In the genomic region with DNA sequence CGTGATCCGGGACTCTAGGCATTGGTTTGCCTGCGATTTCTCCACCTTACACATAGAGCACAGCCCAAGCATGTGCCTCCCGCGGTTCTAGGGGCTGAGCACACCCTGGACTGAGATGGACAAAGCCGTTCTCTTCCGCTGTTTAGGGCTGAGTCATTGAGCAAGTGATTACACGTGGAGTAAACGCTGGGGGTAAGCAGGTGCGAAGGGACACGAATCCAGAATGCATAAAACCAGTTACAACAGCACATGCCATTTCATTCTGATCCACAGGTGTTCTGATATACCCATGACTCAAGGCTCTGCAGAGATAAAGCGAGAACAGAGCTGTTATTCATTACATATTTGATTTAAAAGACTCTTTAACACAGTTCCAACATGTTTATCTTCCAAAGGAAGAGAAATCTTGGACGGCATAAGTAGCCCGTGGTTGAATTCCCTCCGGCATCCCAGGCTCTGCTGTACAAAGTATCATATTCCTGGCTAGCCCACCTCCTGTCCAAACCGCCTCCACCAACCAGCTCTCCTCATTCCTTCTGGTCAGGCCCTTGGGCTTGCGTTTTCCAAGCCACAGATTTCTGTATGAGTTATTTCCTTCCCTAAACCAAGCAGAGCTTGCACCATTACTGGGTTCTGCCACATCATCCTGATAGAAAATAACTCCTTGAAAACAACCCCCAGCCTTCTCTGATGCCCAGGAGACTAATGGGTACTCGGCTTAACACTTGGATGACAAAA, we compare ENCODE assay signal across 14 cellular contexts. TPM values are rescaled to one million over a fixed set of nuclear protein-coding genes. Genes with fewer than 3 reads are reported as not detected.
DNase-seq lines count a peak whose midpoint lies in the region; ATAC-seq, FAIRE-seq and TF ChIP-seq lines count a peak whose summit lies in the region.
"Had no signal": no experiment of that assay in that cellular context is flagged by ENCODE, and none has a peak within 500 bp of the region (broad histone marks: within the 10 kb centered on the region; RNA-seq: fewer than 3 reads in every experiment).

No MANE protein-coding gene starts in this region.

- H3K27me3 Mint-ChIP-seq in immature natural killer cell (ENCODE audit: low read depth in 3 of 3), result peaks cover 2 to 4% (median 3%) of the 10 kb centered on the region in 3 donors

- H3K36me3 ChIP-seq in left ventricle myocardium inferior (no peaks in the 10 kb centered on the region), upper lobe of right lung (no peaks in the 10 kb centered on the region)

- H3K4me3 Mint-ChIP-seq in immature natural killer cell, result no peak overlapping the region

- H3K4me1 Mint-ChIP-seq in immature natural killer cell, result no peaks in the 10 kb centered on the region

- in situ Hi-C loops in astrocyte of the cerebellum (cut with HindIII; ENCODE audit: low sequenced_read_pairs), result no loop called here

- no peaks in the 10 kb centered on the region for H3K9me3 ChIP-seq in left ventricle myocardium inferior (replicated peaks)
- H3K9me3 ChIP-seq in upper lobe of right lung, result no peaks in the 10 kb centered on the region

- peak; percentile 19 for ATAC-seq in upper lobe of right lung

- TF ChIP-seq CTCF in astrocyte of the cerebellum (IDR thresholded peaks at IDR 0.05; ENCODE audit: low read depth, low read length, missing control alignments), result no peak
- no peak for TF ChIP-seq CTCF in left ventricle myocardium inferior (IDR thresholded peaks at IDR 0.05; ENCODE audit: borderline replicate concordance)
- TF ChIP-seq CTCF in upper lobe of right lung (IDR thresholded peaks at IDR 0.05), result no peak

- H3K27me3 ChIP-seq in left ventricle myocardium inferior (ENCODE audit: low read depth) (peaks cover 43% of the 10 kb centered on the region), upper lobe of right lung (no peaks in the 10 kb centered on the region)

- H3K9me3 Mint-ChIP-seq in immature natural killer cell, result no peaks in the 10 kb centered on the region

- intact Hi-C loops in left ventricle myocardium inferior (cut with micrococcal nuclease), result no loop called here
- intact Hi-C loops in upper lobe of right lung (cut with DNase I), result no loop called here

- H3K27ac Mint-ChIP-seq in immature natural killer cell, result peak overlapping the region in 1 of 6 donors; percentile 15

- H3K4me3 ChIP-seq in astrocyte of the cerebellum (ENCODE audit: low read depth, low read length), result no peak overlapping the region
- no peak overlapping the region for H3K4me3 ChIP-seq in left ventricle myocardium inferior
- H3K4me3 ChIP-seq in upper lobe of right lung, result no peak overlapping the region
- H3K4me3 ChIP-seq: coronary artery had no signal

- no peaks in the 10 kb centered on the region for H3K36me3 Mint-ChIP-seq in immature natural killer cell

- H3K4me1 ChIP-seq in left ventricle myocardium inferior, result peaks cover 5% of the 10 kb centered on the region
- no peaks in the 10 kb centered on the region for H3K4me1 ChIP-seq in upper lobe of right lung

- no peak for FAIRE-seq in RCC 7860 (lab: Jason Lieb, UNC)
- FAIRE-seq: H54 had no signal

- DNase-seq in DMS53 (lab: John Stamatoyannopoulos, UW) (peak; percentile 14), DMS53 treated with DMSO at 0.1 percent for 48 hours (lab: John Stamatoyannopoulos, UW; ENCODE audit: unreplicated experiment) (no peak), astrocyte of the cerebellum (ENCODE audit: low read depth) (peak; percentile 74), left ventricle myocardium inferior (peak; percentile 45), upper lobe of right lung (no peak), RCC 7860 (ENCODE audit: low spot score) (no peak), immature natural killer cell (no peak), activated T-cell treated with anti-CD3 and anti-CD28 coated beads for 4 hours (no peak)
- DNase-seq: activated T-cell treated with anti-CD3 and anti-CD28 coated beads, Interleukin-2, amount 50 U/mL, for 48 hours; NCI-H1048 had no signal

- H3K27ac ChIP-seq in left ventricle myocardium inferior (replicated peaks) (peak overlapping the region; percentile 72), upper lobe of right lung (no peak overlapping the region)
- H3K27ac ChIP-seq: 22Rv1, VCaP had no signal

RNA-seq across cellular contexts. Expression of a gene that starts 36.2 kb away (rescaled TPM):
- total RNA-seq in left ventricle myocardium inferior (6.9 TPM), upper lobe of right lung (23.7 TPM)
- under 1 TPM in 2 of 3 donors, not detected in 1; 0.06 to 0.11 TPM for polyA plus RNA-seq in immature natural killer cell

Comparison
In these comparisons a context has a peak if more than half of its experiments do, and no peak if none do; other contexts are left out.
1. DNase-seq: peak in DMS53 (single experiment), astrocyte of the cerebellum (single experiment) and left ventricle myocardium inferior (single experiment); none in DMS53 treated with DMSO at 0.1 percent for 48 hours (single experiment), upper lobe of right lung (single experiment), RCC 7860 (single experiment), immature natural killer cell (0 of 3) and activated T-cell treated with anti-CD3 and anti-CD28 coated beads for 4 hours (single experiment).